In the genomic region with DNA sequence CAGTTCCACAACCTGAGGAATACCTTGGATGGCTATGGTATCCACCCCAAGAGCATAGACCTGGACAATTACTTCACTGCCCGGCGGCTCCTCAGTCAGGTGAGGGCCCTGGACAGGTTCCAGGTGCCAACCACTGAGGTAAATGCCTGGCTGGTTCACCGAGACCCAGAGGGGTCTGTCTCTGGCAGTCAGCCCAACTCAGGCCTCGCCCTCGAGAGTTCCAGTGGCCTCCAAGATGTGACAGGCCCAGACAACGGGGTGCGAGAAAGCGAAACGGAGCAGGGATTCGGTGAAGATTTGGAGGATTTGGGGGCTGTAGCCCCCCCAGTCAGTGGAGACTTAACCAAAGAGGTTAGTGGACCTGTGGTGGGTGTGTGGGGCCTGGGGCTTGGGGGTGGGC, we compare ENCODE assay signal across 9 cellular contexts. TPM values are rescaled to one million over a fixed set of nuclear protein-coding genes. Genes with fewer than 3 reads are reported as not detected.
DNase-seq lines count a peak whose midpoint lies in the region; ATAC-seq and TF ChIP-seq lines count a peak whose summit lies in the region.
"Had no signal": no experiment of that assay in that cellular context is flagged by ENCODE, and none has a peak within 500 bp of the region (broad histone marks: within the 10 kb centered on the region; RNA-seq: fewer than 3 reads in every experiment).

No MANE protein-coding gene starts in this region.

- H3K27me3 Mint-ChIP-seq in endodermal cell (ENCODE audit: insufficient read depth) (no peaks in the 10 kb centered on the region), osteocyte (ENCODE audit: unreplicated experiment) (no peaks in the 10 kb centered on the region)

- peak overlapping the region; percentile 55 for H3K4me2 ChIP-seq in PC-3 (ENCODE audit: low read length)

- ATAC-seq in PC-3, result no peak
- no peak for ATAC-seq in HG02759 (IDR thresholded peaks at IDR 0.05; ENCODE audit: unreplicated experiment)
- no peak for ATAC-seq in omental fat pad (ENCODE audit: low FRiP score)

- H3K36me3 ChIP-seq in BE2C (peaks cover 37% of the 10 kb centered on the region), PC-3 (ENCODE audit: low read depth, low read length) (peaks cover 38% of the 10 kb centered on the region), endodermal cell (ENCODE audit: control insufficient read depth, insufficient read depth, low read length) (peaks cover 50% of the 10 kb centered on the region)

- H3K4me3 ChIP-seq in BE2C (ENCODE audit: low read depth, low read length), result peak overlapping the region; percentile 23
- 0 out of 2 replicates have a peak overlapping the region, but pooled peaks have one; percentile 3 for H3K4me3 ChIP-seq in PC-3 (ENCODE audit: low read length)
- peak overlapping the region; percentile 41 for H3K4me3 ChIP-seq in endodermal cell (ENCODE audit: low read length)

- intact Hi-C loops in PC-3 (cut with micrococcal nuclease), result no loop called here

- DNase-seq in BE2C (no peak), PC-3 (no peak), endodermal cell (no peak), osteocyte (ENCODE audit: extremely low spot score, unreplicated experiment) (no peak), omental fat pad (ENCODE audit: low spot score) (no peak), NCI-H1092 (lab: John Stamatoyannopoulos, UW) (no peak)
- no peak for DNase-seq in stimulated activated CD4-positive, alpha-beta T cell treated with anti-CD3 and anti-CD28 coated beads, Interleukin-2, amount 100 ng/mL, for 24 hours
- DNase-seq: activated effector memory CD4-positive, alpha-beta T cell treated with Interleukin-2 at 50 U/mL for 16 hours had no signal

- no peak overlapping the region for H2AFZ ChIP-seq in PC-3 (ENCODE audit: low read length)

- no peak for TF ChIP-seq CTCF in BE2C (IDR thresholded peaks at IDR 0.05; ENCODE audit: low read depth, low read length)
- no peak for TF ChIP-seq CTCF in PC-3 (conservative IDR thresholded peaks at IDR 0.05; ENCODE audit: low read depth, low read length)
- no peak for TF ChIP-seq CTCF in endodermal cell (conservative IDR thresholded peaks at IDR 0.05)
- no peak for TF ChIP-seq CTCF in osteocyte (IDR thresholded peaks at IDR 0.05)
- no peak for TF ChIP-seq CTCF in omental fat pad (IDR thresholded peaks at IDR 0.05)

- H3K4me3 Mint-ChIP-seq in endodermal cell, result peak overlapping the region; percentile 89
- H3K4me3 Mint-ChIP-seq in osteocyte (ENCODE audit: unreplicated experiment), result peak overlapping the region; percentile 93

- H3K27me3 ChIP-seq in BE2C (no peaks in the 10 kb centered on the region), PC-3 (ENCODE audit: low read length) (no peaks in the 10 kb centered on the region), endodermal cell (ENCODE audit: control insufficient read depth, insufficient read depth, low read length, poor library complexity, severe bottlenecking) (no peaks in the 10 kb centered on the region)

- H3K79me2 ChIP-seq in PC-3 (ENCODE audit: low read length), result peaks cover 83% of the 10 kb centered on the region

- CTCF ChIA-PET in PC-3 (lab: Charles Lee), result no interaction called here

- H3K4me1 Mint-ChIP-seq in endodermal cell (peaks cover 64% of the 10 kb centered on the region), osteocyte (ENCODE audit: unreplicated experiment) (peaks cover 77% of the 10 kb centered on the region)

- WGBS in endodermal cell (ENCODE audit: insufficient coverage in 1 of 2, insufficient read length in 1 of 2), 2 experiments, result 90 to 92% methylated on average over 6 to 10 of the region's 10 CpGs

- H3K9ac ChIP-seq in PC-3 (ENCODE audit: low read length) (no peak overlapping the region), endodermal cell (ENCODE audit: extremely low read depth, low read length, poor library complexity, severe bottlenecking) (no peak overlapping the region)

- H3K36me3 Mint-ChIP-seq in endodermal cell (ENCODE audit: low read depth), result peaks cover 26% of the 10 kb centered on the region
- H3K36me3 Mint-ChIP-seq in osteocyte (ENCODE audit: unreplicated experiment), result peaks cover 15% of the 10 kb centered on the region

- no TSS peak for BruUV-seq in PC-3 (replicated peaks; lab: Mats Ljungman, UMichigan)

- no peaks in the 10 kb centered on the region for H3K9me3 ChIP-seq in BE2C
- H3K9me3 ChIP-seq in PC-3 (ENCODE audit: low read length), result no peaks in the 10 kb centered on the region
- no peaks in the 10 kb centered on the region for H3K9me3 ChIP-seq in endodermal cell (ENCODE audit: control insufficient read depth, low read length)

- H3K27ac Mint-ChIP-seq in endodermal cell, result peak overlapping the region; percentile 66
- H3K27ac Mint-ChIP-seq in osteocyte (ENCODE audit: unreplicated experiment), result peak overlapping the region; percentile 100

- no peak overlapping the region for H3K27ac ChIP-seq in PC-3 (ENCODE audit: low read length)
- H3K27ac ChIP-seq in endodermal cell (ENCODE audit: low read depth, low read length), result peak overlapping the region; percentile 47

- H3K9me3 Mint-ChIP-seq in endodermal cell (no peaks in the 10 kb centered on the region), osteocyte (ENCODE audit: unreplicated experiment) (no peaks in the 10 kb centered on the region)

- H4K20me1 ChIP-seq in PC-3 (ENCODE audit: low read length), result peaks cover 49% of the 10 kb centered on the region

- POLR2A ChIA-PET in PC-3 (lab: Charles Lee; ENCODE audit: unreplicated experiment), result no interaction called here

- H3K4me1 ChIP-seq in BE2C (peaks cover 30% of the 10 kb centered on the region), PC-3 (ENCODE audit: insufficient read depth, low read length) (peaks cover 57% of the 10 kb centered on the region), endodermal cell (ENCODE audit: control insufficient read depth, insufficient read depth, low read length) (peaks cover 30% of the 10 kb centered on the region)

- H3K9me2 ChIP-seq in PC-3 (replicated peaks; ENCODE audit: low read length), result no peaks in the 10 kb centered on the region

- no peaks in the 10 kb centered on the region for H3F3A ChIP-seq in PC-3 (ENCODE audit: low read length, unreplicated experiment)

RNA-seq across cellular contexts. Expression of gene NFE2L1, which starts 3.1 kb away (rescaled TPM):
- 506 TPM for polyA plus RNA-seq in BE2C (2012; ENCODE audit: insufficient read depth, insufficient read length, low read depth)
- total RNA-seq in PC-3 (2014; rRNA removed) (45.1 and 72.6 TPM in 2 replicates), endodermal cell (100 to 1,000 TPM; 122 to 135 TPM), osteocyte (250 and 278 TPM in 2 replicates), omental fat pad (100 to 1,000 TPM; 144 to 255 (median 168) TPM)
- 123 TPM for polyA plus RNA-seq in endodermal cell (2013, experiment 1 of 2)
- polyA plus RNA-seq in endodermal cell (2013, experiment 2 of 2), result 113 TPM

RNA-seq across cellular contexts. Expression of gene COPZ2, which starts 13.7 kb away (rescaled TPM):
- polyA plus RNA-seq in BE2C (2012; ENCODE audit: insufficient read depth, insufficient read length, low read depth), result 9.3 TPM
- total RNA-seq in PC-3 (2014; rRNA removed) (0.63 and 1.3 TPM in 2 replicates), endodermal cell (not detected), osteocyte (49.4 and 53.4 TPM in 2 replicates), omental fat pad (10 to 100 TPM; 43.8 to 61.8 (median 49.7) TPM)
- 9.0 TPM for polyA plus RNA-seq in endodermal cell (2013, experiment 1 of 2)
- 1.4 TPM for polyA plus RNA-seq in endodermal cell (2013, experiment 2 of 2)

RNA-seq across cellular contexts. Expression of gene CBX1, which starts 50.0 kb away (rescaled TPM):
- polyA plus RNA-seq in BE2C (2012; ENCODE audit: insufficient read depth, insufficient read length, low read depth), result 67.8 TPM
- total RNA-seq in PC-3 (2014; rRNA removed), result 119 and 142 TPM in 2 replicates
- total RNA-seq in endodermal cell, result 100 to 1,000 TPM; 173 to 230 TPM
- 245 TPM for polyA plus RNA-seq in endodermal cell (2013, experiment 1 of 2)
- polyA plus RNA-seq in endodermal cell (2013, experiment 2 of 2), result 229 TPM
- total RNA-seq in osteocyte, result 74.4 and 76.5 TPM in 2 replicates
- 10 to 100 TPM; 16.0 to 28.9 (median 24.1) TPM for total RNA-seq in omental fat pad

RNA-seq across cellular contexts. Expression of gene SNX11, which starts 56.3 kb away (rescaled TPM):
- 15.1 TPM for polyA plus RNA-seq in BE2C (2012; ENCODE audit: insufficient read depth, insufficient read length, low read depth)
- total RNA-seq in PC-3 (2014; rRNA removed) (17.7 and 23.3 TPM in 2 replicates), endodermal cell (10 to 100 TPM; 19.7 to 20.5 TPM), osteocyte (16.2 and 18.3 TPM in 2 replicates), omental fat pad (10 to 100 TPM; 10.1 to 19.1 (median 18.4) TPM)
- 16.2 TPM for polyA plus RNA-seq in endodermal cell (2013, experiment 1 of 2)
- 13.6 TPM for polyA plus RNA-seq in endodermal cell (2013, experiment 2 of 2)

Comparison
In these comparisons a context has a peak if more than half of its experiments do, and no peak if none do; other contexts are left out.
1. RNA of gene COPZ2, which starts 13.7 kb away (total RNA-seq): 43.8 to 61.8 TPM in omental fat pad and 49.4 to 53.4 TPM in osteocyte; 0.63 to 1.3 TPM in PC-3 and not detected in endodermal cell; every median in the first group is over 10 times any median in the second.
2. Peak in every context shown above with its lines, with median percentiles within 50 percentile points of each other: H3K4me3 ChIP-seq.